In the genomic region with DNA sequence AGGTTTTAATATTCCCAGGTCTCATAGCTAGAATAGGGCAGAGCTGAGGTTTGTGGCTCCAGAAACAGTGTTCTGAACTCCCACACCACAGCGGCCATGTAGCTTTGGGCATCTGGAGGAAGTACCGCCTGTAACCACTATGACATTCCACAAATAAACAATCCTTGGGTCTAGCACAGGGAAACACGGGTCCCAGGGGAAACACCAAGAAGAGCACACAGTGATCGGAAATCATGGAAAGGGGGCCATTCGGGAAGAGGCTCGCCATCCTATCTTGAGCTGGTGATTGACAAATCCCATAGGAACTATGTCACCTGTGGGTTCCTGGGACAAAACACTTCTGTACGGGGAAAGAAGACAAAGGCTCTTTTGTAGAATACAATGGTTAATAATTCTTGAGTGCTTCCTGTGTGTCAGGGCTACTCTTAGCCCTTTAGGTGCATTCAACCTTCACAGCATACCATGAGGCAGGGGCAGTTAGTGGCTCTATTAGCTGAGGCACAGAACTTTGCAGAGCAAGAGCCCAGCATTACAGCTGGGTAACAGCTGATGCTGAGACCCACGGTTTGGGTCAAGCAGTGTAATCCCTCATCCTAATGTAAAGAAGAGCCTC, we compare ENCODE assay signal across 11 cellular contexts.
DNase-seq lines count a peak whose midpoint lies in the region; ATAC-seq, FAIRE-seq and TF ChIP-seq lines count a peak whose summit lies in the region.
"Had no signal": no experiment of that assay in that cellular context is flagged by ENCODE, and none has a peak within 500 bp of the region (broad histone marks: within the 10 kb centered on the region; RNA-seq: fewer than 3 reads in every experiment).

No MANE protein-coding gene starts in this region.

- peak; percentile 40 for FAIRE-seq in bronchial epithelial cell (lab: Jason Lieb, UNC)

- WGBS in tibial nerve, 2 donors = 58 to 70% methylated on average over 8 of the region's 8 CpGs

- no peak overlapping the region for H3K27ac ChIP-seq in tibial nerve
- H3K27ac ChIP-seq: spleen had no signal

- peaks cover 0 to 7% (median 0%) of the 10 kb centered on the region in 4 donors for H3K4me1 ChIP-seq in tibial nerve
- H3K4me1 ChIP-seq: spleen had no signal

- TF ChIP-seq EP300 in tibial nerve (IDR thresholded peaks at IDR 0.05) = no peak

- H3K27me3 ChIP-seq in bronchial epithelial cell (ENCODE audit: control insufficient read depth, insufficient read depth, low read length) = no peaks in the 10 kb centered on the region
- H3K27me3 ChIP-seq in tibial nerve = no peaks in the 10 kb centered on the region

- no peaks in the 10 kb centered on the region for H3K36me3 ChIP-seq in bronchial epithelial cell (ENCODE audit: control insufficient read depth, insufficient read depth, low read length)
- no peaks in the 10 kb centered on the region for H3K36me3 ChIP-seq in tibial nerve
- H3K36me3 ChIP-seq: spleen had no signal

- TF ChIP-seq POLR2A in tibial nerve (IDR thresholded peaks at IDR 0.05) = no peak

- TF ChIP-seq CTCF in bronchial epithelial cell (IDR thresholded peaks at IDR 0.05; ENCODE audit: insufficient read depth, low read length, severe bottlenecking) = no peak
- no peak for TF ChIP-seq CTCF in GM10266 (IDR thresholded peaks at IDR 0.05; ENCODE audit: control insufficient read depth, insufficient read depth, low read depth, missing control alignments)
- no peak for TF ChIP-seq CTCF in tibial nerve (IDR thresholded peaks at IDR 0.05)

- ATAC-seq in GM18508 (IDR thresholded peaks at IDR 0.05; ENCODE audit: insufficient read depth, unreplicated experiment) (peak; percentile 75), GM21528 (IDR thresholded peaks at IDR 0.05; ENCODE audit: low FRiP score, unreplicated experiment) (peak; percentile 72), HG03196 (IDR thresholded peaks at IDR 0.05; ENCODE audit: unreplicated experiment) (peak; percentile 90)

- no peak overlapping the region for H3K4me3 ChIP-seq in bronchial epithelial cell (ENCODE audit: low read depth, low read length)
- H3K4me3 ChIP-seq in tibial nerve = no peak overlapping the region
- H3K4me3 ChIP-seq: spleen had no signal

- DNase-seq in bronchial epithelial cell (ENCODE audit: low read depth) = no peak
- no peak for DNase-seq in hippocampal formation (lab: John Stamatoyannopoulos, UW)
- DNase-seq in GM10266 (ENCODE audit: extremely low spot score) = no peak
- DNase-seq in tibial nerve (ENCODE audit: low spot score in 2 of 2) = no peak
- DNase-seq in inferior parietal cortex (ENCODE audit: extremely low spot score) = no peak
- DNase-seq: NCI-H2171 treated with DMSO at 0.1 percent for 48 hours, RPMI8226, spleen had no signal

- H3K9me3 ChIP-seq in tibial nerve = no peaks in the 10 kb centered on the region
- H3K9me3 ChIP-seq: spleen had no signal
